ENCODE assay signal across 17 cellular contexts in genomic region chr17:60695960-60696359, GRCh38. TPM values are rescaled to one million over a fixed set of nuclear protein-coding genes. Genes with fewer than 3 reads are reported as not detected.
DNase-seq lines count a peak whose midpoint lies in the region; ATAC-seq, FAIRE-seq and TF ChIP-seq lines count a peak whose summit lies in the region.
"Had no signal": no experiment of that assay in that cellular context is flagged by ENCODE, and none has a peak within 500 bp of the region (broad histone marks: within the 10 kb centered on the region; RNA-seq: fewer than 3 reads in every experiment).

No MANE protein-coding gene starts in this region.

- no peak overlapping the region for H3K4me3 ChIP-seq in astrocyte (ENCODE audit: insufficient read depth, low read depth, low read length)
- no peak overlapping the region for H3K4me3 ChIP-seq in fibroblast of the aortic adventitia (ENCODE audit: low read depth, low read length)
- no peak overlapping the region for H3K4me3 ChIP-seq in colonic mucosa
- H3K4me3 ChIP-seq: BLaER1 treated with 17β-estradiol and CSF1 and Interleukin-3, amounts not matched to agents 10 nM and 100 nM had no signal

- H4K20me1 ChIP-seq in astrocyte (ENCODE audit: insufficient read depth, low read length) = no peaks in the 10 kb centered on the region
- H4K20me1 ChIP-seq: BLaER1 treated with 17β-estradiol and CSF1 and Interleukin-3, amounts not matched to agents 10 nM and 100 nM had no signal

- H3K27ac ChIP-seq in astrocyte (ENCODE audit: low read depth, low read length) (no peak overlapping the region), colonic mucosa (no peak overlapping the region)
- H3K27ac ChIP-seq: BLaER1 treated with 17β-estradiol and CSF1 and Interleukin-3, amounts not matched to agents 10 nM and 100 nM; RWPE1 had no signal

- H3K27me3 ChIP-seq in astrocyte (ENCODE audit: insufficient read depth, low read length) = no peaks in the 10 kb centered on the region
- H3K27me3 ChIP-seq in colonic mucosa = no peaks in the 10 kb centered on the region
- H3K27me3 ChIP-seq: BLaER1 treated with 17β-estradiol and CSF1 and Interleukin-3, amounts not matched to agents 10 nM and 100 nM had no signal

- no peak overlapping the region for H3K4me2 ChIP-seq in astrocyte (ENCODE audit: low read length)
- H3K4me2 ChIP-seq: BLaER1 treated with 17β-estradiol and CSF1 and Interleukin-3, amounts not matched to agents 10 nM and 100 nM had no signal

- TF ChIP-seq CTCF in astrocyte (IDR thresholded peaks at IDR 0.05; ENCODE audit: insufficient read depth, low read depth, low read length) = no peak
- no peak for TF ChIP-seq CTCF in fibroblast of the aortic adventitia (IDR thresholded peaks at IDR 0.05; ENCODE audit: insufficient read depth, low read length)
- TF ChIP-seq CTCF in colonic mucosa (IDR thresholded peaks at IDR 0.05) = no peak
- TF ChIP-seq CTCF in WTC11 (IDR thresholded peaks at IDR 0.05) = no peak
- TF ChIP-seq CTCF in omental fat pad (IDR thresholded peaks at IDR 0.05) = no peak

- H3K4me3 Mint-ChIP-seq in astrocyte (ENCODE audit: unreplicated experiment) (no peak overlapping the region), WTC11 (no peak overlapping the region)
- H3K4me3 Mint-ChIP-seq in activated T-cell treated with anti-CD3 and anti-CD28 coated beads, Interleukin-2, amount 50 U/mL, for 24 hours = no peak overlapping the region
- H3K4me3 Mint-ChIP-seq: H9 had no signal

- H3K79me2 ChIP-seq in astrocyte (ENCODE audit: insufficient read depth, low read length) = no peaks in the 10 kb centered on the region

- H3K36me3 Mint-ChIP-seq in astrocyte (ENCODE audit: low read depth, unreplicated experiment) = peaks cover 11% of the 10 kb centered on the region
- H3K36me3 Mint-ChIP-seq in activated T-cell treated with anti-CD3 and anti-CD28 coated beads, Interleukin-2, amount 50 U/mL, for 24 hours (ENCODE audit: low read depth) = peaks cover 28% of the 10 kb centered on the region
- no peaks in the 10 kb centered on the region for H3K36me3 Mint-ChIP-seq in WTC11

- H3K9me3 Mint-ChIP-seq in astrocyte (ENCODE audit: unreplicated experiment) (no peaks in the 10 kb centered on the region), WTC11 (no peaks in the 10 kb centered on the region)
- no peaks in the 10 kb centered on the region for H3K9me3 Mint-ChIP-seq in activated T-cell treated with anti-CD3 and anti-CD28 coated beads, Interleukin-2, amount 50 U/mL, for 24 hours
- H3K9me3 Mint-ChIP-seq: H9 had no signal

- CTCF ChIA-PET in WTC11 (lab: Charles Lee) = no interaction called here

- no peaks in the 10 kb centered on the region for H3K36me3 ChIP-seq in astrocyte (ENCODE audit: insufficient read depth, low read length)
- no peaks in the 10 kb centered on the region for H3K36me3 ChIP-seq in colonic mucosa

- H3K4me1 ChIP-seq in astrocyte (ENCODE audit: insufficient read depth, low read length) (no peaks in the 10 kb centered on the region), colonic mucosa (no peaks in the 10 kb centered on the region)
- H3K4me1 ChIP-seq: BLaER1 treated with 17β-estradiol and CSF1 and Interleukin-3, amounts not matched to agents 10 nM and 100 nM had no signal

- no peak for FAIRE-seq in astrocyte (lab: Jason Lieb, UNC)
- FAIRE-seq: GM19239 had no signal

- H3K27me3 Mint-ChIP-seq in astrocyte (ENCODE audit: low read depth, unreplicated experiment) (no peaks in the 10 kb centered on the region), WTC11 (ENCODE audit: low read depth) (no peaks in the 10 kb centered on the region)
- H3K27me3 Mint-ChIP-seq in activated T-cell treated with anti-CD3 and anti-CD28 coated beads, Interleukin-2, amount 50 U/mL, for 24 hours = no peaks in the 10 kb centered on the region

- no peaks in the 10 kb centered on the region for H3K4me1 Mint-ChIP-seq in astrocyte (ENCODE audit: low read depth, unreplicated experiment)
- H3K4me1 Mint-ChIP-seq in activated T-cell treated with anti-CD3 and anti-CD28 coated beads, Interleukin-2, amount 50 U/mL, for 24 hours (ENCODE audit: low read depth) = peaks cover 2% of the 10 kb centered on the region
- H3K4me1 Mint-ChIP-seq in WTC11 = no peaks in the 10 kb centered on the region
- H3K4me1 Mint-ChIP-seq: H9 had no signal

- no peak overlapping the region for H3K9ac ChIP-seq in astrocyte (ENCODE audit: low read length)
- no peak overlapping the region for H3K9ac ChIP-seq in colonic mucosa (ENCODE audit: low read depth in 2 of 2, low read length in 2 of 2)
- H3K9ac ChIP-seq: BLaER1 treated with 17β-estradiol and CSF1 and Interleukin-3, amounts not matched to agents 10 nM and 100 nM had no signal

- H2AFZ ChIP-seq in astrocyte (ENCODE audit: low read depth, low read length) = no peak overlapping the region

- H3K27ac Mint-ChIP-seq in astrocyte (ENCODE audit: unreplicated experiment) (no peak overlapping the region), WTC11 (no peak overlapping the region)
- no peak overlapping the region for H3K27ac Mint-ChIP-seq in activated T-cell treated with anti-CD3 and anti-CD28 coated beads, Interleukin-2, amount 50 U/mL, for 24 hours
- H3K27ac Mint-ChIP-seq: H9 had no signal

- peak; percentile 4 for DNase-seq in AG08395 (ENCODE audit: low spot score)
- DNase-seq in HCEC 1CT = peak; percentile 52
- DNase-seq in astrocyte (ENCODE audit: low read depth) = peak; percentile 12
- peak; percentile 17 for DNase-seq in fibroblast of the aortic adventitia (ENCODE audit: low read depth)
- no peak for DNase-seq in colonic mucosa
- no peak for DNase-seq in activated T-cell treated with anti-CD3 and anti-CD28 coated beads, Interleukin-2, amount 50 U/mL, for 24 hours
- no peak for DNase-seq in WTC11 (ENCODE audit: low spot score)
- DNase-seq in omental fat pad (ENCODE audit: low spot score) = no peak
- DNase-seq: 8988T, H9, KBM-7, NCI-H1436 treated with DMSO at 0.1 percent for 48 hours, NCI-H2029 treated with DMSO at 0.1 percent for 48 hours, NCI-H774 had no signal

- H3K9me3 ChIP-seq in astrocyte (ENCODE audit: insufficient read depth, low read depth, low read length) (no peaks in the 10 kb centered on the region), colonic mucosa (no peaks in the 10 kb centered on the region)
- H3K9me3 ChIP-seq: BLaER1 treated with 17β-estradiol and CSF1 and Interleukin-3, amounts not matched to agents 10 nM and 100 nM had no signal

- POLR2A ChIA-PET in WTC11 (lab: Charles Lee) = no interaction called here

- ATAC-seq in WTC11 (no peak), omental fat pad (ENCODE audit: low FRiP score) (no peak)

- intact Hi-C loops in colonic mucosa (cut with DNase I) = no loop called here

TF ChIP-seq in WTC11, 78 proteins besides CTCF, POLR2A, EP300 and RAD21 (continues in another document):
- TF ChIP-seq ZNF512 (CRISPR knock-in tag; IDR thresholded peaks at IDR 0.05; ENCODE audit: borderline replicate concordance) (no peak), GRHL2 (CRISPR knock-in tag; IDR thresholded peaks at IDR 0.05; ENCODE audit: insufficient replicate concordance, severe bottlenecking) (no peak), AR (CRISPR knock-in tag; IDR thresholded peaks at IDR 0.05) (no peak), RELA (CRISPR knock-in tag; IDR thresholded peaks at IDR 0.05; ENCODE audit: borderline replicate concordance) (no peak), CBFB (CRISPR knock-in tag; IDR thresholded peaks at IDR 0.05; ENCODE audit: low read depth) (no peak)

RNA-seq across cellular contexts. Expression of gene BCAS3, which starts 18.3 kb away (rescaled TPM):
- total RNA-seq in astrocyte (14.5 and 19.5 TPM in 2 replicates), fibroblast of the aortic adventitia (ENCODE audit: low replicate concordance) (29.6 and 75.1 TPM in 2 replicates), colonic mucosa (10 to 100 TPM; 11.0 to 17.8 TPM), WTC11 (2021) (15.5 to 19.8 TPM (median 17.8 TPM) in 3 replicates), omental fat pad (10 to 100 TPM; 18.7 to 37.8 (median 24.9) TPM)

Comparison
In these comparisons a context has a peak if more than half of its experiments do, and no peak if none do; other contexts are left out.
1. DNase-seq: peak in AG08395 (single experiment), HCEC 1CT (single experiment), astrocyte (single experiment) and fibroblast of the aortic adventitia (single experiment); none in colonic mucosa (single experiment), activated T-cell treated with anti-CD3 and anti-CD28 coated beads, Interleukin-2, amount 50 U/mL, for 24 hours (single experiment), WTC11 (single experiment) and omental fat pad (single experiment).